In the genomic region with DNA sequence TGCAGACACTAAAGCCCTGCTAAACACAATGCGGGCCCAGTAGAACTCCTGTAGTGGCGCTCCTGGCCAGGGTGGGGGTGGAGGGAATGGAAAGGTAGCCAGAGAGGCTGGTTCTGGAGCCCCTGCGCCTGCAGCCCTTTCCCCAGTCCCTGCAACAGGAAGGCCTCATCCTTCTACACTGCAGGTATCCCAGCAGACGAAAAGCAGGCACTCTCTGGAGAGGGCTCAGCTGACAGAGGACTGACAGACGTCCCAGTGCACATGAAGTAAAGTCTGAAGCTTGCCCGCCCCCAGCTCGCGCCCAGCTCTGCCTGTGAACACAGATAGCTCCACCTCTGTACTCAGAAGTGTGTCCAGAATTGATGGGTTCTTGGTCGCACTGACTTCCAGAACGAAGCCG, we compare ENCODE assay signal across 1 cellular context.
TF ChIP-seq lines count a peak whose summit lies in the region.

No MANE protein-coding gene starts in this region.

TF ChIP-seq in K562, 482 proteins besides CTCF, POLR2A, EP300 and RAD21:
- TF ChIP-seq SMARCB1 (IDR thresholded peaks at IDR 0.05; ENCODE audit: insufficient read length, low read depth) (no peak), HDAC1 (IDR thresholded peaks at IDR 0.05) (no peak), SOX6 (IDR thresholded peaks at IDR 0.05) (no peak), ZNF584 (CRISPR knock-in tag; IDR thresholded peaks at IDR 0.05; ENCODE audit: low read depth) (no peak), NBN (IDR thresholded peaks at IDR 0.05; ENCODE audit: low read depth) (no peak), ZBTB7A (IDR thresholded peaks at IDR 0.05; ENCODE audit: borderline replicate concordance, control insufficient read depth, low read depth, low read length) (no peak), ZFP30 (CRISPR knock-in tag; IDR thresholded peaks at IDR 0.05; ENCODE audit: borderline replicate concordance) (no peak), KAT8 (IDR thresholded peaks at IDR 0.05; ENCODE audit: low read depth) (no peak)
- TF ChIP-seq, protein P1, sequence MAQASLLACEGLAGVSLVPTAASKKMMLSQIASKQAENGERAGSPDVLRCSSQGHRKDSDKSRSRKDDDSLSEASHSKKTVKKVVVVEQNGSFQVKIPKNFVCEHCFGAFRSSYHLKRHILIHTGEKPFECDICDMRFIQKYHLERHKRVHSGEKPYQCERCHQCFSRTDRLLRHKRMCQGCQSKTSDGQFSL (CRISPR knock-in tag; IDR thresholded peaks at IDR 0.05) = no peak
- TF ChIP-seq, protein P1 (tag; IDR thresholded peaks at IDR 0.05) = no peak
- TF ChIP-seq, protein P2, sequence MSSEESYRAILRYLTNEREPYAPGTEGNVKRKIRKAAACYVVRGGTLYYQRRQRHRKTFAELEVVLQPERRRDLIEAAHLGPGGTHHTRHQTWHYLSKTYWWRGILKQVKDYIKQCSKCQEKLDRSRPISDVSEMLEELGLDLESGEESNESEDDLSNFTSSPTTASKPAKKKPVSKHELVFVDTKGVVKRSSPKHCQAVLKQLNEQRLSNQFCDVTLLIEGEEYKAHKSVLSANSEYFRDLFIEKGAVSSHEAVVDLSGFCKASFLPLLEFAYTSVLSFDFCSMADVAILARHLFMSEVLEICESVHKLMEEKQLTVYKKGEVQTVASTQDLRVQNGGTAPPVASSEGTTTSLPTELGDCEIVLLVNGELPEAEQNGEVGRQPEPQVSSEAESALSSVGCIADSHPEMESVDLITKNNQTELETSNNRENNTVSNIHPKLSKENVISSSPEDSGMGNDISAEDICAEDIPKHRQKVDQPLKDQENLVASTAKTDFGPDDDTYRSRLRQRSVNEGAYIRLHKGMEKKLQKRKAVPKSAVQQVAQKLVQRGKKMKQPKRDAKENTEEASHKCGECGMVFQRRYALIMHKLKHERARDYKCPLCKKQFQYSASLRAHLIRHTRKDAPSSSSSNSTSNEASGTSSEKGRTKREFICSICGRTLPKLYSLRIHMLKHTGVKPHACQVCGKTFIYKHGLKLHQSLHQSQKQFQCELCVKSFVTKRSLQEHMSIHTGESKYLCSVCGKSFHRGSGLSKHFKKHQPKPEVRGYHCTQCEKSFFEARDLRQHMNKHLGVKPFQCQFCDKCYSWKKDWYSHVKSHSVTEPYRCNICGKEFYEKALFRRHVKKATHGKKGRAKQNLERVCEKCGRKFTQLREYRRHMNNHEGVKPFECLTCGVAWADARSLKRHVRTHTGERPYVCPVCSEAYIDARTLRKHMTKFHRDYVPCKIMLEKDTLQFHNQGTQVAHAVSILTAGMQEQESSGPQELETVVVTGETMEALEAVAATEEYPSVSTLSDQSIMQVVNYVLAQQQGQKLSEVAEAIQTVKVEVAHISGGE (CRISPR knock-in tag; IDR thresholded peaks at IDR 0.05) = no peak
